1 cellular context compared by ENCODE assay signal in the genomic region with DNA sequence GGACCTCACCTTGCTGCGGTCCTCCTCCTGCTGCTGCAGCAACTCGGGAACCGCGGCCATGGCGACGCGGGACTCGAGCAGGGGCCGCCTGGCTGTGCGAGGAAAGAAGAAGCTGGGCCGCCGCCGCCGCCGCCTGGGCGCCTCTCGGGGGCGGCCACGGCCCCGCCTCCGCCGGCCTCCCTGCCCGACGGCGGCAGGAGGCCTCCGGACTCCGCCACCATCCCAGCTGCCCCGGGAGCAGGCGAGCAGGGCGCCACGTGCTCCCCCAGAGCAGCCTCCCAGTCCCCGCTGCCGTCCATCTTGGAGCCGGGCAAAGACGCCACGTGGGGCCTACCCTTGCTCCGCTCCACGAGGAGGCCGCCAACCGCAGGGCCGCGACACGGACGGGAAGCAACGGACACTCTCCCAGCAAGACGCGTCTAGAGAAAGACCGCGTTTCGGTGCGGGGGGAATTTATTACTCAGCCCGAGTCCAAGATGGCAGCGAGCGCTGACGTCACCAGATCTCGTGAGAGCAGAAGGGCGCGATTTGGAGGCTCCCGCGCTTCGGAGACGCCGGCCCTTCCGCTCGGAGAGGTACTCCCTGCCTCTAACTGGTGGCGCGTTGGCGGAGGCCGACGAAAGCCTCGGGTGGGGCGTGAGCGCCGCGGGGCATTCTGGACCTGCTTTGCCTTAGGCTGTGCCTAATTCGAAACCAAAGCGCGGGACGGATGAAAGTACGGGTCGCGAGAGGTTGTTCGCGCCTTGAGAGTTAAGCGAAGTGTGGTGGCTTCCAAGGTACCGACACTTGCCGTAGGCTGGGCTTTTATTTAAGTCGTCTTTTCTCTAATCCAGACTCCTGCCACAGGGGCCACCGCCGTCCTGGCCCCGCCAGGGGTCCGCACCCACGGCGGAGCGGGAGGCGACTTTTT.
A peak's percentile ranks its signal among the peaks of the same experiment; 100 is the strongest.
TF ChIP-seq lines count a peak whose summit lies in the region.

A gene with protein sequence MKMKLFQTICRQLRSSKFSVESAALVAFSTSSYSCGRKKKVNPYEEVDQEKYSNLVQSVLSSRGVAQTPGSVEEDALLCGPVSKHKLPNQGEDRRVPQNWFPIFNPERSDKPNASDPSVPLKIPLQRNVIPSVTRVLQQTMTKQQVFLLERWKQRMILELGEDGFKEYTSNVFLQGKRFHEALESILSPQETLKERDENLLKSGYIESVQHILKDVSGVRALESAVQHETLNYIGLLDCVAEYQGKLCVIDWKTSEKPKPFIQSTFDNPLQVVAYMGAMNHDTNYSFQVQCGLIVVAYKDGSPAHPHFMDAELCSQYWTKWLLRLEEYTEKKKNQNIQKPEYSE (plus strand): TSS at position 653 of the 910 bp plus-strand sequence. CDS start 842 bp downstream, outside the sequence.
A gene (minus strand): TSS at position 429 of the 910 bp plus-strand sequence. CDS start 369 bp downstream, at position 60.

TF ChIP-seq in HepG2, 621 proteins besides CTCF, POLR2A, EP300 and RAD21 (continued from another document and continues in another):
- TF ChIP-seq, protein P1, sequence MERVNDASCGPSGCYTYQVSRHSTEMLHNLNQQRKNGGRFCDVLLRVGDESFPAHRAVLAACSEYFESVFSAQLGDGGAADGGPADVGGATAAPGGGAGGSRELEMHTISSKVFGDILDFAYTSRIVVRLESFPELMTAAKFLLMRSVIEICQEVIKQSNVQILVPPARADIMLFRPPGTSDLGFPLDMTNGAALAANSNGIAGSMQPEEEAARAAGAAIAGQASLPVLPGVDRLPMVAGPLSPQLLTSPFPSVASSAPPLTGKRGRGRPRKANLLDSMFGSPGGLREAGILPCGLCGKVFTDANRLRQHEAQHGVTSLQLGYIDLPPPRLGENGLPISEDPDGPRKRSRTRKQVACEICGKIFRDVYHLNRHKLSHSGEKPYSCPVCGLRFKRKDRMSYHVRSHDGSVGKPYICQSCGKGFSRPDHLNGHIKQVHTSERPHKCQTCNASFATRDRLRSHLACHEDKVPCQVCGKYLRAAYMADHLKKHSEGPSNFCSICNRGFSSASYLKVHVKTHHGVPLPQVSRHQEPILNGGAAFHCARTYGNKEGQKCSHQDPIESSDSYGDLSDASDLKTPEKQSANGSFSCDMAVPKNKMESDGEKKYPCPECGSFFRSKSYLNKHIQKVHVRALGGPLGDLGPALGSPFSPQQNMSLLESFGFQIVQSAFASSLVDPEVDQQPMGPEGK (CRISPR knock-in tag; IDR thresholded peaks at IDR 0.05): peak; percentile 91
- TF ChIP-seq HMG20B (CRISPR knock-in tag; conservative IDR thresholded peaks at IDR 0.05) (peak; percentile 74), MTA1 (CRISPR knock-in tag; IDR thresholded peaks at IDR 0.05; ENCODE audit: borderline replicate concordance) (0 out of 2 replicates have a peak, but pooled peaks have one; percentile 20), ZNF761 (CRISPR knock-in tag; conservative IDR thresholded peaks at IDR 0.05) (peak; percentile 51; the same call in 1 of the 2 replicates), THYN1 (CRISPR knock-in tag; IDR thresholded peaks at IDR 0.05; ENCODE audit: borderline replicate concordance, low read depth) (peak; percentile 90), ZBTB1 (CRISPR knock-in tag; IDR thresholded peaks at IDR 0.05; ENCODE audit: borderline replicate concordance) (peak; percentile 26; the same call in 1 of the 2 replicates), ZNF367 (CRISPR knock-in tag; IDR thresholded peaks at IDR 0.05; ENCODE audit: borderline replicate concordance) (peak; percentile 72), ATF7-NPFF (CRISPR knock-in tag; IDR thresholded peaks at IDR 0.05; ENCODE audit: low read depth) (peak; percentile 99), SUZ12 (IDR thresholded peaks at IDR 0.05; ENCODE audit: low read depth, low read length) (peak; percentile 63), JUNB (CRISPR knock-in tag; IDR thresholded peaks at IDR 0.05; ENCODE audit: borderline replicate concordance) (peak; percentile 93; the same call in 1 of the 2 replicates), KAT8 (CRISPR knock-in tag; IDR thresholded peaks at IDR 0.05) (peak; percentile 96), MED13 (CRISPR knock-in tag; IDR thresholded peaks at IDR 0.05) (peak; percentile 96), RFXAP (CRISPR knock-in tag; IDR thresholded peaks at IDR 0.05; ENCODE audit: borderline replicate concordance) (peak; percentile 96), ZNF510 (CRISPR knock-in tag; IDR thresholded peaks at IDR 0.05; ENCODE audit: low read depth) (no peak), ZNF121 (CRISPR knock-in tag; IDR thresholded peaks at IDR 0.05) (peak; percentile 69; the same call in 1 of the 2 replicates)
- TF ChIP-seq, protein P2, sequence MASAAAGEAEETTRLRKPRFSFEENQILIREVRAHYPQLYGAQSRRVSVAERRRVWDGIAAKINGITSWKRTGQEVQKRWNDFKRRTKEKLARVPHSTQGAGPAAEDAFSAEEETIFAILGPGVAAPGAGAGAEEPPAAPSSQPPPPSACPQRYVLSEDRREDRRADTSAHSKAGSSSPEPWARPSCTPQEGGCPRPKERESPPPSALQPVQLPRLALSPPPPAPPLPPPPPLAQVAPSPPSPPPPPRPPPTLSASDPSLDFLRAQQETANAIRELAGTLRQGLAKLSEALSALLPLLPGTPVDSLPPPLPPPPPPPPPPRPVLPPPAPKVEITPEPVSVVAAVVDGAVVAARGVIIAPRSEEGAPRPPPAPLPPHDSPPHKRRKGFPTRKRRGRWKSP (CRISPR knock-in tag; IDR thresholded peaks at IDR 0.05): peak; percentile 96
- TF ChIP-seq, protein P3, sequence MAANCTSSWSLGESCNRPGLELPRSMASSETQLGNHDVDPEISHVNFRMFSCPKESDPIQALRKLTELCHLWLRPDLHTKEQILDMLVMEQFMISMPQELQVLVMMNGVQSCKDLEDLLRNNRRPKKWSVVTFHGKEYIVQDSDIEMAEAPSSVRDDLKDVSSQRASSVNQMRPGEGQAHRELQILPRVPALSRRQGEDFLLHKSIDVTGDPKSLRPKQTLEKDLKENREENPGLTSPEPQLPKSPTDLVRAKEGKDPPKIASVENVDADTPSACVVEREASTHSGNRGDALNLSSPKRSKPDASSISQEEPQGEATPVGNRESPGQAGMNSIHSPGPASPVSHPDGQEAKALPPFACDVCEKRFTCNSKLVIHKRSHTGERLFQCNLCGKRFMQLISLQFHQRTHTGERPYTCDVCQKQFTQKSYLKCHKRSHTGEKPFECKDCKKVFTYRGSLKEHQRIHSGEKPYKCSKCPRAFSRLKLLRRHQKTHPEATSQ (CRISPR knock-in tag; IDR thresholded peaks at IDR 0.05; ENCODE audit: borderline replicate concordance): peak; percentile 90
- TF ChIP-seq, protein P4, sequence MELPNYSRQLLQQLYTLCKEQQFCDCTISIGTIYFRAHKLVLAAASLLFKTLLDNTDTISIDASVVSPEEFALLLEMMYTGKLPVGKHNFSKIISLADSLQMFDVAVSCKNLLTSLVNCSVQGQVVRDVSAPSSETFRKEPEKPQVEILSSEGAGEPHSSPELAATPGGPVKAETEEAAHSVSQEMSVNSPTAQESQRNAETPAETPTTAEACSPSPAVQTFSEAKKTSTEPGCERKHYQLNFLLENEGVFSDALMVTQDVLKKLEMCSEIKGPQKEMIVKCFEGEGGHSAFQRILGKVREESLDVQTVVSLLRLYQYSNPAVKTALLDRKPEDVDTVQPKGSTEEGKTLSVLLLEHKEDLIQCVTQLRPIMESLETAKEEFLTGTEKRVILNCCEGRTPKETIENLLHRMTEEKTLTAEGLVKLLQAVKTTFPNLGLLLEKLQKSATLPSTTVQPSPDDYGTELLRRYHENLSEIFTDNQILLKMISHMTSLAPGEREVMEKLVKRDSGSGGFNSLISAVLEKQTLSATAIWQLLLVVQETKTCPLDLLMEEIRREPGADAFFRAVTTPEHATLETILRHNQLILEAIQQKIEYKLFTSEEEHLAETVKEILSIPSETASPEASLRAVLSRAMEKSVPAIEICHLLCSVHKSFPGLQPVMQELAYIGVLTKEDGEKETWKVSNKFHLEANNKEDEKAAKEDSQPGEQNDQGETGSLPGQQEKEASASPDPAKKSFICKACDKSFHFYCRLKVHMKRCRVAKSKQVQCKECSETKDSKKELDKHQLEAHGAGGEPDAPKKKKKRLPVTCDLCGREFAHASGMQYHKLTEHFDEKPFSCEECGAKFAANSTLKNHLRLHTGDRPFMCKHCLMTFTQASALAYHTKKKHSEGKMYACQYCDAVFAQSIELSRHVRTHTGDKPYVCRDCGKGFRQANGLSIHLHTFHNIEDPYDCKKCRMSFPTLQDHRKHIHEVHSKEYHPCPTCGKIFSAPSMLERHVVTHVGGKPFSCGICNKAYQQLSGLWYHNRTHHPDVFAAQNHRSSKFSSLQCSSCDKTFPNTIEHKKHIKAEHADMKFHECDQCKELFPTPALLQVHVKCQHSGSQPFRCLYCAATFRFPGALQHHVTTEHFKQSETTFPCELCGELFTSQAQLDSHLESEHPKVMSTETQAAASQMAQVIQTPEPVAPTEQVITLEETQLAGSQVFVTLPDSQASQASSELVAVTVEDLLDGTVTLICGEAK (IDR thresholded peaks at IDR 0.05): no peak
- TF ChIP-seq, protein P4 (CRISPR knock-in tag; IDR thresholded peaks at IDR 0.05): peak; percentile 94
- TF ChIP-seq, protein P5, sequence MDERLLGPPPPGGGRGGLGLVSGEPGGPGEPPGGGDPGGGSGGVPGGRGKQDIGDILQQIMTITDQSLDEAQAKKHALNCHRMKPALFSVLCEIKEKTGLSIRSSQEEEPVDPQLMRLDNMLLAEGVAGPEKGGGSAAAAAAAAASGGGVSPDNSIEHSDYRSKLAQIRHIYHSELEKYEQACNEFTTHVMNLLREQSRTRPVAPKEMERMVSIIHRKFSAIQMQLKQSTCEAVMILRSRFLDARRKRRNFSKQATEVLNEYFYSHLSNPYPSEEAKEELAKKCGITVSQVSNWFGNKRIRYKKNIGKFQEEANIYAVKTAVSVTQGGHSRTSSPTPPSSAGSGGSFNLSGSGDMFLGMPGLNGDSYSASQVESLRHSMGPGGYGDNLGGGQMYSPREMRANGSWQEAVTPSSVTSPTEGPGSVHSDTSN (CRISPR knock-in tag; IDR thresholded peaks at IDR 0.05): no peak
- TF ChIP-seq, protein P6, sequence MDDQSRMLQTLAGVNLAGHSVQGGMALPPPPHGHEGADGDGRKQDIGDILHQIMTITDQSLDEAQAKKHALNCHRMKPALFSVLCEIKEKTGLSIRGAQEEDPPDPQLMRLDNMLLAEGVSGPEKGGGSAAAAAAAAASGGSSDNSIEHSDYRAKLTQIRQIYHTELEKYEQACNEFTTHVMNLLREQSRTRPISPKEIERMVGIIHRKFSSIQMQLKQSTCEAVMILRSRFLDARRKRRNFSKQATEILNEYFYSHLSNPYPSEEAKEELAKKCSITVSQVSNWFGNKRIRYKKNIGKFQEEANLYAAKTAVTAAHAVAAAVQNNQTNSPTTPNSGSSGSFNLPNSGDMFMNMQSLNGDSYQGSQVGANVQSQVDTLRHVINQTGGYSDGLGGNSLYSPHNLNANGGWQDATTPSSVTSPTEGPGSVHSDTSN (CRISPR knock-in tag; IDR thresholded peaks at IDR 0.05; ENCODE audit: borderline replicate concordance): peak; percentile 23; the same call in 1 of the 2 replicates
- TF ChIP-seq, protein P7, sequence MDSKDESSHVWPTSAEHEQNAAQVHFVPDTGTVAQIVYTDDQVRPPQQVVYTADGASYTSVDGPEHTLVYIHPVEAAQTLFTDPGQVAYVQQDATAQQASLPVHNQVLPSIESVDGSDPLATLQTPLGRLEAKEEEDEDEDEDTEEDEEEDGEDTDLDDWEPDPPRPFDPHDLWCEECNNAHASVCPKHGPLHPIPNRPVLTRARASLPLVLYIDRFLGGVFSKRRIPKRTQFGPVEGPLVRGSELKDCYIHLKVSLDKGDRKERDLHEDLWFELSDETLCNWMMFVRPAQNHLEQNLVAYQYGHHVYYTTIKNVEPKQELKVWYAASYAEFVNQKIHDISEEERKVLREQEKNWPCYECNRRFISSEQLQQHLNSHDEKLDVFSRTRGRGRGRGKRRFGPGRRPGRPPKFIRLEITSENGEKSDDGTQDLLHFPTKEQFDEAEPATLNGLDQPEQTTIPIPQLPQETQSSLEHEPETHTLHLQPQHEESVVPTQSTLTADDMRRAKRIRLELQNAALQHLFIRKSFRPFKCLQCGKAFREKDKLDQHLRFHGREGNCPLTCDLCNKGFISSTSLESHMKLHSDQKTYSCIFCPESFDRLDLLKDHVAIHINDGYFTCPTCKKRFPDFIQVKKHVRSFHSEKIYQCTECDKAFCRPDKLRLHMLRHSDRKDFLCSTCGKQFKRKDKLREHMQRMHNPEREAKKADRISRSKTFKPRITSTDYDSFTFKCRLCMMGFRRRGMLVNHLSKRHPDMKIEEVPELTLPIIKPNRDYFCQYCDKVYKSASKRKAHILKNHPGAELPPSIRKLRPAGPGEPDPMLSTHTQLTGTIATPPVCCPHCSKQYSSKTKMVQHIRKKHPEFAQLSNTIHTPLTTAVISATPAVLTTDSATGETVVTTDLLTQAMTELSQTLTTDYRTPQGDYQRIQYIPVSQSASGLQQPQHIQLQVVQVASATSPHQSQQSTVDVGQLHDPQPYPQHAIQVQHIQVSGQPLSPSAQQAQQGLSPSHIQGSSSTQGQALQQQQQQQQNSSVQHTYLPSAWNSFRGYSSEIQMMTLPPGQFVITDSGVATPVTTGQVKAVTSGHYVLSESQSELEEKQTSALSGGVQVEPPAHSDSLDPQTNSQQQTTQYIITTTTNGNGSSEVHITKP (CRISPR knock-in tag; IDR thresholded peaks at IDR 0.05; ENCODE audit: low read depth): peak; percentile 92
